ENCODE assay signal across 8 cellular contexts in the genomic region with DNA sequence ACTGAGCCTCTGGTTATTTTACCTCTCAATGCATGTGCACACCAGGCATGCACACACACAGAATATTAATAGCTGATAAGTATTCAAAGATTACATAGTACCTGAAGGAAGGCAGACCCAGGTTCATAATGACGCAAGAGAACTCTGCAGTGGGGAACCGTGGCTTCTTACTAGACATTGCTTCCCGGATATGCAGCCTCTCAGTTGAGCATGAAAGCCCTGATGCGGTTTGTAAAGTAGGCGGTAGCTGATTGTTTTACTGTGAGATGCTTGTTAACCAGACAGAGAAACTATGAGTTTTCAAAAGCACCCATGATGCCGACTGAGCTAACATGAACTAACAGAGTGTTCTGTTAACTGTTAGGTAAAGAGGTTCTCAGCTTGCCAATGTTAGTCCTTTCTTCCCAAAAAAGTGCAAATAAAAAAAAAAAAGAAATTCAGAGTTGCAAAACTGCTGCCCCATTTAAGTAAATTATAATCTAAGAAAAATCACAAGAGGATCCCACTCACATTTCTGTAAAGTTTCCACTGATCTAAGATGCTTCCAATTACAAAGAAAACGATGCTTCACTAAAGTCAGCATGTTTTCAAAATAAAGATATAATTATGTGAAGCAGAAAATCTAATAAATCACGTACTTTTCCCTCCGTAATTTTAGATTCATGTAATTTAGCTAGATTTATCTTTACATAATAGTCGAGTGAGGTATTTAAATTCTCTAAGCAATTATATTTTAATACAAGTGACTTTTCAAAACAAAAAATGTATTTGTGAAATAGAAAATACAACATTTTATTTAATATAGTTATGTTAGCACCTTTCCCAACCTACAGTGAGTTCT. TPM values are rescaled to one million over a fixed set of nuclear protein-coding genes. Genes with fewer than 3 reads are reported as not detected.
DNase-seq lines count a peak whose midpoint lies in the region; ATAC-seq, FAIRE-seq and TF ChIP-seq lines count a peak whose summit lies in the region.

No MANE protein-coding gene starts in this region.

- H3K27ac ChIP-seq in H1 (ENCODE audit: low read depth, low read length) (no peak overlapping the region), spleen (peak overlapping the region in 1 of 8 donors; percentile 79)

- H3K4me1 ChIP-seq in H1 (replicated peaks in 1 of 4; ENCODE audit: control insufficient read depth in 3 of 4, insufficient read depth in 4 of 4, low read length in 3 of 4) (peaks cover 6 to 18% (median 15%) of the 10 kb centered on the region in 4 experiments; a peak in 6 of 7 replicates), spleen (peaks cover 15 to 80% (median 49%) of the 10 kb centered on the region in 6 donors)

- no peak for TF ChIP-seq RAD21 in H1 (IDR thresholded peaks at IDR 0.05 in 1 of 2, conservative IDR thresholded peaks at IDR 0.05 in 1 of 2; ENCODE audit: low read depth in 2 of 2, low read length in 2 of 2)

- H3K79me2 ChIP-seq in H1 (ENCODE audit: control insufficient read depth in 1 of 2, insufficient read depth in 2 of 2, low read length in 2 of 2): peaks cover 33 to 78% of the 10 kb centered on the region in 2 experiments

- no peaks in the 10 kb centered on the region for H3K9me3 ChIP-seq in H1 (ENCODE audit: insufficient read depth in 2 of 2, low read depth in 1 of 2, low read length in 1 of 2)
- H3K9me3 ChIP-seq in spleen: no peaks in the 10 kb centered on the region

- H3K18ac ChIP-seq in H1 (ENCODE audit: extremely low read depth, low read length): no peak overlapping the region

- no peak overlapping the region for H2BK15ac ChIP-seq in H1 (ENCODE audit: low read length)

- TF ChIP-seq POLR2A in H1 (IDR thresholded peaks at IDR 0.05; ENCODE audit: control extremely low read depth in 1 of 2, low read depth in 2 of 2, low read length in 2 of 2) (no peak), spleen (IDR thresholded peaks at IDR 0.05) (no peak)

- no peak overlapping the region for H2BK20ac ChIP-seq in H1 (ENCODE audit: low read length)

- H4K91ac ChIP-seq in H1 (replicated peaks; ENCODE audit: insufficient read length, low read length): no peak overlapping the region

- no peak overlapping the region for H4K5ac ChIP-seq in H1 (ENCODE audit: insufficient read length, low read depth, low read length)

- H3K23me2 ChIP-seq in H1 (ENCODE audit: low read depth, low read length): peaks cover 14% of the 10 kb centered on the region

- H2BK5ac ChIP-seq in H1 (ENCODE audit: low read depth, low read length): no peak overlapping the region

- no peak overlapping the region for H3K4ac ChIP-seq in H1 (replicated peaks; ENCODE audit: insufficient read length, low read depth, low read length)

- H3K36me3 ChIP-seq in H1 (ENCODE audit: control insufficient read depth in 2 of 4, insufficient read depth in 4 of 4, low read length in 3 of 4): peaks cover 0 to 4% (median 0%) of the 10 kb centered on the region in 4 experiments; a peak in 1 of 8 replicates
- no peaks in the 10 kb centered on the region for H3K36me3 ChIP-seq in spleen

- H2AK5ac ChIP-seq in H1 (ENCODE audit: low read depth, low read length): no peak overlapping the region

- no peak overlapping the region for H4K8ac ChIP-seq in H1 (ENCODE audit: extremely low read depth, insufficient read depth, low read length)

- H3K14ac ChIP-seq in H1 (ENCODE audit: insufficient read length): no peak overlapping the region

- H3K23ac ChIP-seq in H1 (ENCODE audit: insufficient read length): no peak overlapping the region

- DNase-seq in SKM-1 treated with dmso at 0.1 percent for 144 hours (lab: John Stamatoyannopoulos, UW; ENCODE audit: unreplicated experiment) (peak; percentile 65), H1 (ENCODE audit: low read depth in 1 of 2, low spot score in 2 of 2) (no peak), spleen (no peak), NCI-H128 (lab: John Stamatoyannopoulos, UW; ENCODE audit: unreplicated experiment) (no peak), mesenteric fat pad (ENCODE audit: low spot score) (no peak)

- intact Hi-C loops in spleen (cut with DNase I; ENCODE audit: low total_unique reads): loop anchor here (10.0 kb wide), 1 partner anchor 142 kb away; no protein-coding TSS in a partner anchor

- H4K20me1 ChIP-seq in H1 (replicated peaks in 1 of 2; ENCODE audit: control insufficient read depth in 1 of 2, insufficient read depth in 2 of 2, low read length in 2 of 2): peaks cover 11 to 22% of the 10 kb centered on the region in 2 experiments

- POLR2A ChIA-PET in H1 (lab: Charles Lee; ENCODE audit: partially characterized antibody): interaction anchor here (0.8 to 1.0 kb wide), 3 partner anchors 8 to 118 kb away, joined by 3 to 4 read pairs (median 3); no protein-coding TSS in a partner anchor

- TF ChIP-seq EP300 in H1 (IDR thresholded peaks at IDR 0.05; ENCODE audit: borderline replicate concordance in 1 of 2, low read depth in 2 of 2, low read length in 2 of 2): no peak

- H3K56ac ChIP-seq in H1 (replicated peaks; ENCODE audit: insufficient read length, low read depth, low read length): no peak overlapping the region

- no peak overlapping the region for H2BK120ac ChIP-seq in H1 (replicated peaks; ENCODE audit: low read depth, low read length)

- peak; percentile 85 for FAIRE-seq in H1 (lab: Jason Lieb, UNC)

- H3K4me3 ChIP-seq in H1 (ENCODE audit: extremely low read depth in 1 of 4, insufficient read depth in 2 of 4, low read depth in 3 of 4, low read length in 4 of 4) (peak overlapping the region; percentile 65 to 94 (median 74)), spleen (peak overlapping the region in 6 of 8 donors; percentile 52 to 80 (median 64))

- 18% methylated on average over 10 of the region's 10 CpGs; no CpG with 5 or more reads in 1 of the 2 experiments for WGBS in H1 (ENCODE audit: extremely low coverage in 1 of 2, insufficient coverage in 1 of 2, insufficient read length in 1 of 2, insufficient replicate concordance in 2 of 2, low coverage in 1 of 2, low lambda C conversion rate in 2 of 2, missing lambda C conversion rate in 1 of 2), 2 experiments
- 54 to 64% (median 58%) methylated on average over 10 of the region's 10 CpGs for WGBS in spleen, 5 donors

- CTCF ChIA-PET in H1 (lab: Charles Lee; ENCODE audit: partially characterized antibody): interaction anchor here (0.6 to 1.0 kb wide), 5 partner anchors 12 to 169 kb away, joined by 3 to 6 read pairs (median 3); no protein-coding TSS in a partner anchor

- TF ChIP-seq CTCF in H1 (IDR thresholded peaks at IDR 0.05; ENCODE audit: control extremely low read depth in 1 of 3, insufficient read depth in 1 of 3, low read depth in 1 of 3, low read length in 3 of 3): no peak
- TF ChIP-seq CTCF in spleen (IDR thresholded peaks at IDR 0.05 in 8 of 11, conservative IDR thresholded peaks at IDR 0.05 in 3 of 11): no peak

- no peak overlapping the region for H2BK12ac ChIP-seq in H1 (ENCODE audit: low read depth, low read length)

- peak overlapping the region in 1 of 4 experiments; percentile 44; a peak in 2 of 7 replicates for H3K9ac ChIP-seq in H1 (replicated peaks in 1 of 4; ENCODE audit: extremely low read depth in 1 of 4, low read depth in 3 of 4, low read length in 3 of 4)

- ATAC-seq in GM18867 (IDR thresholded peaks at IDR 0.05; ENCODE audit: unreplicated experiment) (peak; percentile 88), HG03139 (IDR thresholded peaks at IDR 0.05; ENCODE audit: unreplicated experiment) (no peak), GM18858 (IDR thresholded peaks at IDR 0.05; ENCODE audit: unreplicated experiment) (no peak)

- H3K27me3 ChIP-seq in H1 (replicated peaks in 1 of 4; ENCODE audit: control insufficient read depth in 3 of 4, extremely low read depth in 1 of 4, insufficient read depth in 3 of 4, low read length in 3 of 4) (peaks cover 0 to 15% (median 11%) of the 10 kb centered on the region in 4 experiments; a peak in 5 of 7 replicates), spleen (replicated peaks in 1 of 7) (peaks cover 3 to 79% (median 60%) of the 10 kb centered on the region in 7 donors)

- H2AFZ ChIP-seq in H1 (ENCODE audit: low read length): no peak overlapping the region

- H3K79me1 ChIP-seq in H1 (ENCODE audit: low read depth, low read length): peaks cover 4% of the 10 kb centered on the region; the same call in 1 of the 2 replicates

- H3K4me2 ChIP-seq in H1 (ENCODE audit: insufficient read depth in 1 of 2, low read depth in 2 of 2, low read length in 2 of 2): peak overlapping the region; percentile 88 to 91

TF ChIP-seq in H1, 55 proteins besides CTCF, POLR2A, EP300 and RAD21:
- TF ChIP-seq CEBPB (IDR thresholded peaks at IDR 0.05; ENCODE audit: low read depth, low read length) (0 out of 2 replicates have a peak, but pooled peaks have one; percentile 17), CHD1 (IDR thresholded peaks at IDR 0.05; ENCODE audit: low read depth, low read length) (peak; percentile 2; the same call in 1 of the 2 replicates), SP4 (IDR thresholded peaks at IDR 0.05; ENCODE audit: low read length) (no peak), HDAC6 (IDR thresholded peaks at IDR 0.05; ENCODE audit: low read depth, low read length) (no peak)
TF ChIP-seq in H1: peak in this region for 2.

RNA-seq across cellular contexts. Expression of gene FLT1, which starts 2.2 kb away (rescaled TPM):
- 82.1 and 90.2 TPM in 2 replicates for total RNA-seq in H1 (2021; fragmentation: NEBNext Ultra II Directional; extraction: Animal tissue kit (Norgen Biotek cat#: 25700))
- polyA plus RNA-seq in H1 (2011; rRNA removed) (19.7 and 25.3 TPM in 2 replicates), spleen (1 to 10 TPM; 1.2 to 4.2 (median 3.5) TPM)
- 23.1 TPM for polyA plus RNA-seq in H1 (2011; cell fraction: cytosol; rRNA removed)
- 64.4 TPM for polyA plus RNA-seq in H1 (2011; cell fraction: nucleus; rRNA removed)
- polyA plus RNA-seq in H1 (2012, experiment 1 of 2): 31.7 to 56.7 TPM (median 41.7 TPM) in 4 replicates
- 3.4 TPM for polyA plus RNA-seq in H1 (2012, experiment 2 of 2)
- 79.6 TPM for polyA plus RNA-seq in H1 (2013, experiment 1 of 2)
- polyA plus RNA-seq in H1 (2013, experiment 2 of 2): 76.6 TPM
- 73.4 and 80.6 TPM in 2 replicates for polyA minus RNA-seq in H1 (2011; rRNA and poly(A)+ RNA removed)
- 41.2 TPM for polyA minus RNA-seq in H1 (2011; cell fraction: cytosol; rRNA and poly(A)+ RNA removed)
- 70.9 TPM for polyA minus RNA-seq in H1 (2011; cell fraction: nucleus; rRNA and poly(A)+ RNA removed)
- total RNA-seq in spleen (10 to 100 TPM; 48.8 to 70.6 (median 61.1) TPM), mesenteric fat pad (65.9 TPM)
